In the genomic region with DNA sequence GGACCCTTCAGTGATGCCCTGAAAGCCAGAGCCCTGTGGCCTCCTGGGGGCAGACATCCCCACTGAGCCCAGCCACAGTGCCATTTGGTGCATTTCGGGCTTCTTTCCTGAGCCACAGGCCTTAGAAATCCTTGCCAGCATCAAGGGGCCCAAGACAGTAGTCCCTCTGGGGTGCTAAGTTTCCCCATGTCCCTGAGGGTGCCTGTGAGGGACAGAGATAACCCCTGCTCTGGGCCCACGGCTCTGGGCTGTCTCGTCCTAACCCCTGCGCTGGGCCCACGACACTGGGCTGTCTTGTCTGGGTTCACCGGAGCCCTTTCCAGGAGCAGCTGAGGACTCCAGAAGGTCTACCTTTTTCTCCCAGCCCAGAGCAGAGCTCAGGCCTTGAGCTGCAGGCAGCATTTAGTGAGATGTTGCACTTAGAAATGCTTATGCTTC, we compare ENCODE assay signal across 29 cellular contexts. TPM values are rescaled to one million over a fixed set of nuclear protein-coding genes. Genes with fewer than 3 reads are reported as not detected.
A peak's percentile ranks its signal among the peaks of the same experiment; 100 is the strongest.
DNase-seq lines count a peak whose midpoint lies in the region; ATAC-seq and TF ChIP-seq lines count a peak whose summit lies in the region.
"Had no signal": no experiment of that assay in that cellular context is flagged by ENCODE, and none has a peak within 500 bp of the region (broad histone marks: within the 10 kb centered on the region; RNA-seq: fewer than 3 reads in every experiment).

No MANE protein-coding gene starts in this region.

- H3K9me3 Mint-ChIP-seq in activated T-cell treated with anti-CD3 and anti-CD28 coated beads, Interleukin-2, amount 50 U/mL, for 4 hours: peaks cover 2% of the 10 kb centered on the region

- no peak overlapping the region for H3K27ac ChIP-seq in upper lobe of right lung
- H3K27ac ChIP-seq: A549, adrenal gland, body of pancreas, epithelial cell of prostate, Peyer's patch, thoracic aorta had no signal

- DNase-seq in activated T-cell treated with anti-CD3 and anti-CD28 coated beads, Interleukin-2, amount 50 U/mL, for 48 hours: peak; percentile 4 to 12
- DNase-seq in activated T-cell treated with anti-CD3 and anti-CD28 coated beads, Interleukin-2, amount 50 U/mL, for 4 hours: no peak
- peak; percentile 32 for DNase-seq in activated CD8-positive, alpha-beta memory T cell treated with anti-CD3 and anti-CD28 coated beads, Interleukin-2, amount 50 U/mL, for 48 hours
- DNase-seq in mucosa of gallbladder (ENCODE audit: low spot score): peak; percentile 7
- peak; percentile 56 for DNase-seq in upper lobe of right lung
- no peak for DNase-seq in stimulated activated naive CD8-positive, alpha-beta T cell treated with anti-CD3 and anti-CD28 coated beads, Interleukin-15, Interleukin-2, amounts not matched to agents 100 U/mL and 50 U/mL, for 24 hours
- DNase-seq in SW 1271 (lab: John Stamatoyannopoulos, UW): no peak
- DNase-seq: activated B cell treated with CpG ODN at 0.5 μM for 24 hours; activated naive CD4-positive, alpha-beta T cell treated with Interleukin-2 at 50 U/mL for 16 hours; activated T-cell treated with anti-CD3 and anti-CD28 coated beads, Interleukin-2, amount 50 U/mL, for 1 hour; AML-193; body of pancreas; CD8-positive, alpha-beta memory T cell; cerebellar nuclear complex; effector CD4-positive, alpha-beta T cell; NCI-H1105; NCI-H187 treated with DMSO at 0.1 percent for 48 hours; NCI-H2171 treated with DMSO at 0.1 percent for 48 hours; NCI-H524 treated with DMSO at 0.1 percent for 48 hours; stimulated activated CD4-positive, alpha-beta T cell treated with anti-CD3 and anti-CD28 coated beads, Interleukin-15, amount 100 ng/mL, for 24 hours; stimulated activated naive CD4-positive, alpha-beta T cell had no signal

- no peaks in the 10 kb centered on the region for H3K27me3 ChIP-seq in upper lobe of right lung
- H3K27me3 ChIP-seq: adrenal gland, body of pancreas, Peyer's patch had no signal

- ATAC-seq in activated T-cell treated with anti-CD3 and anti-CD28 coated beads, Interleukin-2, amount 50 U/mL, for 4 hours: no peak
- no peak for ATAC-seq in upper lobe of right lung
- no peak for ATAC-seq in HG02571 (IDR thresholded peaks at IDR 0.05; ENCODE audit: unreplicated experiment)
- ATAC-seq in stimulated activated naive CD8-positive, alpha-beta T cell treated with anti-CD3 and anti-CD28 coated beads, Interleukin-15, Interleukin-2, amounts not matched to agents 100 U/mL and 50 U/mL, for 24 hours: no peak
- ATAC-seq: A549, body of pancreas, sciatic nerve had no signal

- no peaks in the 10 kb centered on the region for H3K36me3 ChIP-seq in upper lobe of right lung
- H3K36me3 ChIP-seq: adrenal gland, Peyer's patch, thoracic aorta had no signal

- no peaks in the 10 kb centered on the region for H3K9me3 ChIP-seq in upper lobe of right lung
- H3K9me3 ChIP-seq: adrenal gland, body of pancreas, Peyer's patch had no signal

- H3K36me3 Mint-ChIP-seq in activated T-cell treated with anti-CD3 and anti-CD28 coated beads, Interleukin-2, amount 50 U/mL, for 4 hours (ENCODE audit: insufficient read depth): no peaks in the 10 kb centered on the region
- H3K36me3 Mint-ChIP-seq: CD8-positive, alpha-beta memory T cell had no signal

- no peaks in the 10 kb centered on the region for H3K27me3 Mint-ChIP-seq in activated T-cell treated with anti-CD3 and anti-CD28 coated beads, Interleukin-2, amount 50 U/mL, for 4 hours (ENCODE audit: low read depth)
- H3K27me3 Mint-ChIP-seq: activated B cell treated with CpG ODN at 0.5 μM for 24 hours had no signal

- H3K4me3 Mint-ChIP-seq in activated T-cell treated with anti-CD3 and anti-CD28 coated beads, Interleukin-2, amount 50 U/mL, for 4 hours: no peak overlapping the region
- H3K4me3 Mint-ChIP-seq: activated B cell treated with CpG ODN at 0.5 μM for 24 hours; CD8-positive, alpha-beta memory T cell; neural crest cell had no signal

- H3K4me1 ChIP-seq in upper lobe of right lung: no peaks in the 10 kb centered on the region
- H3K4me1 ChIP-seq: A549, adrenal gland, body of pancreas, Peyer's patch had no signal

- no peak for TF ChIP-seq CTCF in upper lobe of right lung (IDR thresholded peaks at IDR 0.05)

- intact Hi-C loops in upper lobe of right lung (cut with DNase I): loop anchor here (10.0 kb wide), 1 partner anchor 99 kb away; a partner anchor contains a TSS

- no peak overlapping the region for H3K4me3 ChIP-seq in upper lobe of right lung
- H3K4me3 ChIP-seq: A549, adrenal gland, body of pancreas, Peyer's patch, thoracic aorta had no signal

- no peaks in the 10 kb centered on the region for H3K4me1 Mint-ChIP-seq in activated T-cell treated with anti-CD3 and anti-CD28 coated beads, Interleukin-2, amount 50 U/mL, for 4 hours (ENCODE audit: low read depth)
- H3K4me1 Mint-ChIP-seq: activated B cell treated with CpG ODN at 0.5 μM for 24 hours; CD8-positive, alpha-beta memory T cell; neural crest cell had no signal

RNA-seq across cellular contexts. Expression of a gene that starts 45.1 kb away (rescaled TPM):
- under 1 TPM in 2 of 3 donors, not detected in 1; 0.13 to 0.25 TPM for total RNA-seq in activated T-cell treated with anti-CD3 and anti-CD28 coated beads, Interleukin-2, amount 50 U/mL, for 4 hours
- total RNA-seq in mucosa of gallbladder (62.5 TPM), upper lobe of right lung (84.2 TPM)
- total RNA-seq: activated B cell treated with CpG ODN at 0.5 μM for 24 hours; CD8-positive, alpha-beta memory T cell had no signal

Comparison
In these comparisons a context has a peak if more than half of its experiments do, and no peak if none do; other contexts are left out.
1. DNase-seq: peak in activated T-cell treated with anti-CD3 and anti-CD28 coated beads, Interleukin-2, amount 50 U/mL, for 48 hours (2 of 2), activated CD8-positive, alpha-beta memory T cell treated with anti-CD3 and anti-CD28 coated beads, Interleukin-2, amount 50 U/mL, for 48 hours (single experiment), mucosa of gallbladder (single experiment) and upper lobe of right lung (single experiment); none in activated T-cell treated with anti-CD3 and anti-CD28 coated beads, Interleukin-2, amount 50 U/mL, for 4 hours (single experiment), stimulated activated naive CD8-positive, alpha-beta T cell treated with anti-CD3 and anti-CD28 coated beads, Interleukin-15, Interleukin-2, amounts not matched to agents 100 U/mL and 50 U/mL, for 24 hours (single experiment) and SW 1271 (0 of 2).
2. RNA of a gene that starts 45.1 kb away (total RNA-seq): 84.2 TPM in upper lobe of right lung (single experiment) and 62.5 TPM in mucosa of gallbladder (single experiment); 0.13 to 0.25 TPM in activated T-cell treated with anti-CD3 and anti-CD28 coated beads, Interleukin-2, amount 50 U/mL, for 4 hours; every median in the first group is over 10 times any median in the second.